Comparison of ENCODE assay signal across 8 cellular contexts in the genomic region with DNA sequence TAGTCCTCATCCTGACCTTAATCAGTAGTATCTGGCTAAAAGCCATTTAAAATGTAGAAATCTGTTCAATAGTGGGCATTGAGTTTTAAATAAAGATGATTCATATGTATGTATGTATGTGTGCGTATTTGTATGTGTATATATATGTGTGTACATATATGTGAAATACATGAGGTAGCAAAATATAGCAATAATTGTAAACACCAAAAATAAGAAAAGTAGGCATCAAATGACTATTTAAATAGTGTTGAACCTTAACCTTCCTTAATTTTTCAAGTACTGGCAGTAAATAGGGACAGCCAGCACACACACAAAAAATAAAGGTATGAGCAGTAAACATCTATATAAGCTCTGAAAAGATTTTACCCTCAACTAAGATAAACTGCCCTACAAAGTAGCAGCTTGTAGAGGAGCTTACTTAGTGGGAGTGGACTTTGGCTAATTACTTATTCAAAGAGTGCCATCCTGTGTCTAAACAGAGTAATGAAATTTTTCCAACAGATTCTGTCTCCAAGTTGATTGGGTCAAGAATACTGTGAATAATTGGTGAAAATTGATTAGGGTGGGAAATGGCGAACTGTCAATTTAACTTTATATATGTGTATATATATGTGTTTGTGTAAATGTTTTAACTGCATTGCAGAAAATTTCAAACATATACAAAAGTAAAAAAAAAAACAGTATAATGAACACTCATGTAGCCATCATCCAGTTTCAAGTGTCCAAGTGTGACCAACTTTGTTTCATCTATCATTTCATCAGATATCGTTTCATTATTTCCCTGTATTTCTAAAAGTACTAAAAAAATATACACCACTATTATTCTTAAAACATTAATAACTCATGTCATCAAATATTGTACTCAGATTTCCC. TPM values are rescaled to one million over a fixed set of nuclear protein-coding genes. Genes with fewer than 3 reads are reported as not detected.
DNase-seq lines count a peak whose midpoint lies in the region; ATAC-seq, FAIRE-seq and TF ChIP-seq lines count a peak whose summit lies in the region.

No MANE protein-coding gene starts in this region.

- H3K36me3 Mint-ChIP-seq in stimulated activated memory B cell treated with anti-CD40 and anti-IgM and Interleukin-4, amounts not matched to agents 10 μg/mL and 1 μg/mL and 100 μg/mL, for 72 hours: no peaks in the 10 kb centered on the region

- DNase-seq in DMS53 (lab: John Stamatoyannopoulos, UW) (peak; percentile 88), NOMO-1 (lab: John Stamatoyannopoulos, UW; ENCODE audit: unreplicated experiment in 2 of 2) (peak; percentile 45 to 64), breast epithelium (ENCODE audit: low spot score in 2 of 2) (no peak), keratinocyte (ENCODE audit: low read depth, low spot score) (peak; percentile 23), posterior cingulate gyrus (no peak)

- H3K36me3 ChIP-seq in breast epithelium (no peaks in the 10 kb centered on the region), keratinocyte (ENCODE audit: control insufficient read depth in 2 of 2, extremely low read depth in 1 of 2, insufficient read depth in 2 of 2, low read length in 2 of 2) (no peaks in the 10 kb centered on the region)

- FAIRE-seq in keratinocyte (lab: Jason Lieb, UNC): no peak

- no peak overlapping the region for H3K27ac Mint-ChIP-seq in stimulated activated memory B cell treated with anti-CD40 and anti-IgM and Interleukin-4, amounts not matched to agents 10 μg/mL and 1 μg/mL and 100 μg/mL, for 72 hours

- H3K79me2 ChIP-seq in keratinocyte (ENCODE audit: control insufficient read depth, insufficient read depth, low read length): peaks cover 25% of the 10 kb centered on the region

- H3K4me1 ChIP-seq in breast epithelium (no peaks in the 10 kb centered on the region), keratinocyte (ENCODE audit: control insufficient read depth, extremely low read depth, insufficient read depth, low read length) (peaks cover 12% of the 10 kb centered on the region)

- H3K27me3 ChIP-seq in breast epithelium (no peaks in the 10 kb centered on the region), keratinocyte (ENCODE audit: control insufficient read depth, extremely low read depth, insufficient read depth, low read length) (no peaks in the 10 kb centered on the region)

- intact Hi-C loops in breast epithelium (cut with DNase I; ENCODE audit: low total_unique reads): no loop called here
- intact Hi-C loops in posterior cingulate gyrus (cut with DNase I): loop anchor here (1.0 to 10.0 kb wide), 5 partner anchors 379 to 849 kb away; no protein-coding TSS in a partner anchor

- peak overlapping the region; percentile 78 for H3K9ac ChIP-seq in keratinocyte (ENCODE audit: control insufficient read depth, extremely low read depth, insufficient read depth, low read length)

- H3K4me3 ChIP-seq in breast epithelium: peak overlapping the region; percentile 52 to 70 (median 54)
- peak overlapping the region; percentile 43 to 98 (median 97) for H3K4me3 ChIP-seq in keratinocyte (ENCODE audit: control insufficient read depth in 2 of 3, extremely low read depth in 1 of 3, insufficient read depth in 2 of 3, low read depth in 1 of 3, low read length in 3 of 3)

- H3K4me2 ChIP-seq in keratinocyte (ENCODE audit: control insufficient read depth, extremely low read depth, insufficient read depth, low read depth, low read length): peak overlapping the region; percentile 87

- TF ChIP-seq CTCF in breast epithelium (IDR thresholded peaks at IDR 0.05) (peak in 2 of 3 donors; percentile 51 to 61), keratinocyte (optimal IDR thresholded peaks at IDR 0.05 in 1 of 3, IDR thresholded peaks at IDR 0.05 in 1 of 3, conservative IDR thresholded peaks at IDR 0.05 in 1 of 3; ENCODE audit: extremely low read depth in 1 of 3, insufficient read depth in 2 of 3, low read length in 3 of 3) (peak in 2 of 3 experiments; percentile 22 to 44)

- no peaks in the 10 kb centered on the region for H3K9me3 ChIP-seq in breast epithelium
- H3K9me3 ChIP-seq in keratinocyte (ENCODE audit: control insufficient read depth, low read depth, low read length): no peaks in the 10 kb centered on the region

- peak overlapping the region; percentile 82 to 87 for H3K27ac ChIP-seq in breast epithelium
- H3K27ac ChIP-seq in keratinocyte (ENCODE audit: control insufficient read depth, insufficient read depth, low read length): peak overlapping the region; percentile 83

- H2AFZ ChIP-seq in keratinocyte (ENCODE audit: control insufficient read depth, low read length): peak overlapping the region; percentile 48

- peaks cover 13% of the 10 kb centered on the region for H3K4me1 Mint-ChIP-seq in stimulated activated memory B cell treated with anti-CD40 and anti-IgM and Interleukin-4, amounts not matched to agents 10 μg/mL and 1 μg/mL and 100 μg/mL, for 72 hours

- H3K9me1 ChIP-seq in keratinocyte (ENCODE audit: control insufficient read depth, extremely low read depth, insufficient read depth, low read length): no peaks in the 10 kb centered on the region

- H3K9me3 Mint-ChIP-seq in stimulated activated memory B cell treated with anti-CD40 and anti-IgM and Interleukin-4, amounts not matched to agents 10 μg/mL and 1 μg/mL and 100 μg/mL, for 72 hours: no peaks in the 10 kb centered on the region

- no peaks in the 10 kb centered on the region for H3K27me3 Mint-ChIP-seq in stimulated activated memory B cell treated with anti-CD40 and anti-IgM and Interleukin-4, amounts not matched to agents 10 μg/mL and 1 μg/mL and 100 μg/mL, for 72 hours

- dilution Hi-C loops in keratinocyte (cut with MboI; ENCODE audit: extremely low pct_ligation_motif_present, low sequenced_read_pairs): no loop called here

- no peak overlapping the region for H3K4me3 Mint-ChIP-seq in stimulated activated memory B cell treated with anti-CD40 and anti-IgM and Interleukin-4, amounts not matched to agents 10 μg/mL and 1 μg/mL and 100 μg/mL, for 72 hours

- no peak for TF ChIP-seq POLR2A in breast epithelium (IDR thresholded peaks at IDR 0.05)

- ATAC-seq in GM19455 (IDR thresholded peaks at IDR 0.05; ENCODE audit: unreplicated experiment) (peak; percentile 51), HG03565 (IDR thresholded peaks at IDR 0.05; ENCODE audit: unreplicated experiment) (peak; percentile 55)
- ATAC-seq in stimulated activated memory B cell treated with anti-CD40 and anti-IgM and Interleukin-4, amounts not matched to agents 10 μg/mL and 1 μg/mL and 100 μg/mL, for 72 hours: peak; percentile 57

- H4K20me1 ChIP-seq in keratinocyte (ENCODE audit: control insufficient read depth, extremely low read depth, insufficient read depth, low read length): no peaks in the 10 kb centered on the region

RNA-seq across cellular contexts. Expression of gene ADAMTS6, which starts 2.0 kb away (rescaled TPM):
- total RNA-seq in breast epithelium: 1 to 10 TPM; 1.4 to 6.0 (median 3.9) TPM
- polyA plus RNA-seq in keratinocyte: 6.7 to 14.7 TPM (median 10.9 TPM) in 3 replicates
- polyA plus RNA-seq in keratinocyte (2011; ENCODE audit: low read depth): 0.35 TPM
- 3.0 and 4.4 TPM in 2 replicates for polyA plus RNA-seq in keratinocyte (2011; cell fraction: cytosol; rRNA removed)
- 20.0 TPM in 2 replicates for polyA plus RNA-seq in keratinocyte (2011; cell fraction: nucleus; rRNA removed)
- 0.11 and 8.3 TPM in 2 replicates for polyA plus RNA-seq in keratinocyte (2012; ENCODE audit: low replicate concordance)
- polyA minus RNA-seq in keratinocyte: 20.5 to 80.1 TPM (median 34.7 TPM) in 3 replicates
- 16.1 TPM for polyA minus RNA-seq in keratinocyte (2011; cell fraction: cytosol; rRNA and poly(A)+ RNA removed)
- 26.5 and 55.1 TPM in 2 replicates for polyA minus RNA-seq in keratinocyte (2011; cell fraction: nucleus; rRNA and poly(A)+ RNA removed)

Comparison
In these comparisons a context has a peak if more than half of its experiments do, and no peak if none do; other contexts are left out.
1. DNase-seq: peak in DMS53 (single experiment), NOMO-1 (2 of 2) and keratinocyte (single experiment); none in breast epithelium (0 of 2) and posterior cingulate gyrus (0 of 10).
2. Peak in every context shown above with its lines, with median percentiles within 50 percentile points of each other: ATAC-seq.